Comparison of ENCODE assay signal across 10 cellular contexts in genomic region chr3:149655826-149656599, GRCh38. TPM values are rescaled to one million over a fixed set of nuclear protein-coding genes. Genes with fewer than 3 reads are reported as not detected.
A peak's percentile ranks its signal among the peaks of the same experiment; 100 is the strongest.
DNase-seq lines count a peak whose midpoint lies in the region; ATAC-seq and TF ChIP-seq lines count a peak whose summit lies in the region.
"Had no signal": no experiment of that assay in that cellular context is flagged by ENCODE, and none has a peak within 500 bp of the region (broad histone marks: within the 10 kb centered on the region; RNA-seq: fewer than 3 reads in every experiment).

No MANE protein-coding gene starts in this region.

- no peaks in the 10 kb centered on the region for H3K27me3 ChIP-seq in cardiac muscle cell
- H3K27me3 ChIP-seq in dorsolateral prefrontal cortex, result peaks cover 0 to 14% (median 0%) of the 10 kb centered on the region in 45 donors
- H3K27me3 ChIP-seq in uterus, result no peaks in the 10 kb centered on the region

- H3K27ac ChIP-seq in cardiac muscle cell, result peak overlapping the region; percentile 100
- H3K27ac ChIP-seq in dorsolateral prefrontal cortex, result peak overlapping the region in 22 of 59 donors; percentile 1 to 95 (median 83)
- no peak overlapping the region for H3K27ac ChIP-seq in mesodermal cell (ENCODE audit: low read depth, low read length, severe bottlenecking)
- H3K27ac ChIP-seq in uterus, result peak overlapping the region; percentile 98
- H3K27ac ChIP-seq: neutrophil had no signal

- no peak for TF ChIP-seq CTCF in cardiac muscle cell (IDR thresholded peaks at IDR 0.05; ENCODE audit: low read depth, low read length)
- TF ChIP-seq CTCF in dorsolateral prefrontal cortex (IDR thresholded peaks at IDR 0.05 in 54 of 56, conservative IDR thresholded peaks at IDR 0.05 in 2 of 56; ENCODE audit: low read depth in 1 of 56, partially characterized antibody in 56 of 56), result no peak
- no peak for TF ChIP-seq CTCF in uterus (IDR thresholded peaks at IDR 0.05)

- WGBS in mesodermal cell (ENCODE audit: insufficient coverage in 2 of 2), 2 experiments, result 5 to 40% methylated on average over 1 to 2 of the region's 2 CpGs

- DNase-seq in cardiac muscle cell (ENCODE audit: low read depth in 1 of 2, low spot score in 1 of 2) (no peak), left cardiac atrium (no peak), dorsolateral prefrontal cortex (no peak), uterus (no peak)
- no peak for DNase-seq in central memory CD4-positive, alpha-beta T cell
- DNase-seq: BE2C had no signal

- no peak for TF ChIP-seq POLR2A in uterus (IDR thresholded peaks at IDR 0.05)

- ATAC-seq in left cardiac atrium (no peak), GM18873 (IDR thresholded peaks at IDR 0.05; ENCODE audit: low FRiP score, unreplicated experiment) (no peak), HG02938 (IDR thresholded peaks at IDR 0.05; ENCODE audit: unreplicated experiment) (no peak)

- intact Hi-C loops in left cardiac atrium (cut with DNase I) (loop anchor here (5.0 to 10.0 kb wide), 5 partner anchors 39 to 131 kb away; no protein-coding TSS in a partner anchor), dorsolateral prefrontal cortex (cut with DNase I) (loop anchor here (5.0 to 10.0 kb wide), 3 partner anchors 84 to 124 kb away; no protein-coding TSS in a partner anchor), uterus (cut with DNase I; ENCODE audit: low total_unique reads) (loop anchor here (10.0 kb wide), 1 partner anchor 121 kb away; no protein-coding TSS in a partner anchor)

- H3K4me3 ChIP-seq in cardiac muscle cell (peak overlapping the region; percentile 77), dorsolateral prefrontal cortex (peak overlapping the region in 54 of 59 donors; percentile 12 to 84 (median 69)), mesodermal cell (ENCODE audit: extremely low read depth, insufficient read depth, low read length, poor library complexity, severe bottlenecking) (peak overlapping the region; percentile 89), uterus (peak overlapping the region; percentile 72 to 95)

- no peaks in the 10 kb centered on the region for H3K9me3 ChIP-seq in cardiac muscle cell (ENCODE audit: low read depth)
- no peaks in the 10 kb centered on the region for H3K9me3 ChIP-seq in mesodermal cell (ENCODE audit: control insufficient read depth, low read length)
- no peaks in the 10 kb centered on the region for H3K9me3 ChIP-seq in uterus
- H3K9me3 ChIP-seq: BE2C, neutrophil had no signal

- H3K4me1 ChIP-seq in cardiac muscle cell (ENCODE audit: low read depth) (peaks cover 28% of the 10 kb centered on the region), mesodermal cell (ENCODE audit: control insufficient read depth, insufficient read depth, low read length, poor library complexity, severe bottlenecking) (peaks cover 16% of the 10 kb centered on the region), uterus (peaks cover 4 to 10% of the 10 kb centered on the region in 2 donors)
- H3K4me1 ChIP-seq: BE2C had no signal

- H3K36me3 ChIP-seq in cardiac muscle cell, result peaks cover 15% of the 10 kb centered on the region
- peaks cover 32% of the 10 kb centered on the region for H3K36me3 ChIP-seq in mesodermal cell (ENCODE audit: control insufficient read depth, insufficient read depth, low read length)
- no peaks in the 10 kb centered on the region for H3K36me3 ChIP-seq in uterus
- H3K36me3 ChIP-seq: BE2C, neutrophil had no signal

RNA-seq across cellular contexts. Expression of gene WWTR1, which starts 1.8 kb away (rescaled TPM):
- total RNA-seq in cardiac muscle cell (55.0 and 69.1 TPM in 2 replicates), left cardiac atrium (10 to 100 TPM; 45.4 to 87.1 TPM), dorsolateral prefrontal cortex (10 to 100 TPM; 11.4 to 59.9 (median 24.1) TPM), uterus (100 to 1,000 TPM; 103 to 148 (median 116) TPM)
- 54.8 and 80.6 TPM in 2 replicates for polyA plus RNA-seq in cardiac muscle cell
- polyA plus RNA-seq in mesodermal cell (2013, experiment 1 of 2), result 88.0 TPM
- 74.8 TPM for polyA plus RNA-seq in mesodermal cell (2013, experiment 2 of 2)
